ENCODE assay signal across 1 cellular context in genomic region chr4:54669831-54670230, GRCh38.
TF ChIP-seq lines count a peak whose summit lies in the region.

No MANE protein-coding gene starts in this region.

TF ChIP-seq in GM23338, 12 proteins besides CTCF, POLR2A, EP300 and RAD21 (continued from another document):
- 0 out of 2 replicates have a peak, but pooled peaks have one; percentile 4 for TF ChIP-seq ZNF462 (CRISPR knock-in tag; IDR thresholded peaks at IDR 0.05)
